Comparison of ENCODE assay signal across 21 cellular contexts in genomic region chr10:96431211-96431970, GRCh38.
"Had no signal": no experiment of that assay in that cellular context is flagged by ENCODE, and none has a peak within 500 bp of the region (broad histone marks: within the 10 kb centered on the region; RNA-seq: fewer than 3 reads in every experiment).

No MANE protein-coding gene starts in this region.

- H3K27me3 ChIP-seq: Peyer's patch had no signal

- H3K36me3 ChIP-seq: adrenal gland, Peyer's patch had no signal

- H3K4me3 ChIP-seq: adrenal gland, Peyer's patch, SK-N-MC had no signal

- H3K4me2 ChIP-seq: KMS-11 had no signal

- DNase-seq: activated CD4-positive, alpha-beta T cell treated with anti-CD3 and anti-CD28 coated beads for 48 hours; activated CD4-positive, alpha-beta T cell treated with anti-CD3 and anti-CD28 coated beads, Interleukin-2, amount 50 U/mL, for 4 hours; activated CD8-positive, alpha-beta memory T cell treated with anti-CD3 and anti-CD28 coated beads, Interleukin-2, amount 50 U/mL, for 48 hours; activated CD8-positive, alpha-beta T cell treated with anti-CD3 and anti-CD28 coated beads, Interleukin-2, amount 10 ng/mL, durations not matched to agents 7 days and 5 days; activated naive CD4-positive, alpha-beta T cell treated with anti-CD3 and anti-CD28 coated beads, Interleukin-2, amount 50 U/mL, for 16 hours; activated naive CD8-positive, alpha-beta T cell treated with anti-CD3 and anti-CD28 coated beads, Interleukin-2, amount 10 ng/mL, durations not matched to agents 7 days and 5 days; activated T-cell treated with anti-CD3 and anti-CD28 coated beads, Interleukin-2, amount 50 U/mL, for 1 hour; adrenal gland; anterior cingulate cortex; NCI-H1092; NCI-H1417; NCI-H1930; NCI-H2107; NCI-H345; NCI-H510A; NCI-H526 treated with DMSO at 0.1 percent for 48 hours; Peyer's patch; T-helper 1 cell had no signal

- ATAC-seq: activated CD8-positive, alpha-beta T cell treated with anti-CD3 and anti-CD28 coated beads, Interleukin-2, amount 10 ng/mL, durations not matched to agents 7 days and 5 days had no signal

- H3K9ac ChIP-seq: KMS-11 had no signal

- H3K27ac ChIP-seq: adrenal gland, KMS-11, Peyer's patch, SK-N-MC, VCaP had no signal

- H3K4me1 ChIP-seq: adrenal gland, Peyer's patch had no signal

- H3K9me3 ChIP-seq: adrenal gland, Peyer's patch had no signal
